Comparison of ENCODE assay signal across 1 cellular context in genomic region chr18:62663731-62664336, GRCh38.
TF ChIP-seq lines count a peak whose summit lies in the region.

No MANE protein-coding gene starts in this region.

TF ChIP-seq in K562, 482 proteins besides CTCF, POLR2A, EP300 and RAD21 (continued from another document and continues in another):
- TF ChIP-seq ZBTB5 (IDR thresholded peaks at IDR 0.05) (no peak), CREB1 (IDR thresholded peaks at IDR 0.05) (no peak), CREB1 (CRISPR knock-in tag; IDR thresholded peaks at IDR 0.05) (no peak), FOXK2 (conservative IDR thresholded peaks at IDR 0.05 in 1 of 2, IDR thresholded peaks at IDR 0.05 in 1 of 2; ENCODE audit: low read depth in 2 of 2) (no peak), HNRNPH1 (optimal IDR thresholded peaks at IDR 0.05; ENCODE audit: low read depth, low read length) (no peak), MIER1 (IDR thresholded peaks at IDR 0.05; ENCODE audit: low read depth) (no peak), CBX8 (IDR thresholded peaks at IDR 0.05; ENCODE audit: borderline replicate concordance, extremely low read depth, low read depth, low read length, poor library complexity, severe bottlenecking) (no peak), TEAD4 (IDR thresholded peaks at IDR 0.05; ENCODE audit: low read length) (peak; percentile 85), TEAD4 (CRISPR knock-in tag; IDR thresholded peaks at IDR 0.05; ENCODE audit: borderline replicate concordance) (no peak), HLTF (IDR thresholded peaks at IDR 0.05) (no peak), ZNF407 (IDR thresholded peaks at IDR 0.05; ENCODE audit: low read depth) (no peak), CREBBP (IDR thresholded peaks at IDR 0.05; ENCODE audit: low read depth, low read length) (no peak), HNRNPUL1 (IDR thresholded peaks at IDR 0.05; ENCODE audit: low read length) (no peak), NBN (IDR thresholded peaks at IDR 0.05; ENCODE audit: low read depth) (no peak), ZC3H4 (CRISPR knock-in tag; IDR thresholded peaks at IDR 0.05; ENCODE audit: borderline replicate concordance) (no peak), SMARCC2 (IDR thresholded peaks at IDR 0.05; ENCODE audit: low read depth) (peak; percentile 86; the same call in 1 of the 2 replicates), ZNF778 (CRISPR knock-in tag; IDR thresholded peaks at IDR 0.05) (no peak), MED1 (CRISPR knock-in tag; IDR thresholded peaks at IDR 0.05; ENCODE audit: borderline replicate concordance) (no peak), ZNF311 (CRISPR knock-in tag; IDR thresholded peaks at IDR 0.05) (peak; percentile 68; the same call in 1 of the 2 replicates), NFATC3 (IDR thresholded peaks at IDR 0.05) (no peak), C11orf30 (IDR thresholded peaks at IDR 0.05; ENCODE audit: low read depth) (peak; percentile 60; the same call in 1 of the 2 replicates), CHD4 (IDR thresholded peaks at IDR 0.05; ENCODE audit: insufficient read depth, insufficient replicate concordance, low read depth, low read length, poor library complexity, severe bottlenecking) (no peak), NR3C1 (CRISPR knock-in tag; IDR thresholded peaks at IDR 0.05) (no peak), PPARD (CRISPR knock-in tag; IDR thresholded peaks at IDR 0.05) (no peak), CREB3 (tag; conservative IDR thresholded peaks at IDR 0.05; ENCODE audit: low read depth) (0 out of 2 replicates have a peak, but pooled peaks have one; percentile 52), ZNF282 (CRISPR knock-in tag; IDR thresholded peaks at IDR 0.05) (no peak), ZFP1 (CRISPR knock-in tag; IDR thresholded peaks at IDR 0.05) (no peak), NCOA2 (IDR thresholded peaks at IDR 0.05; ENCODE audit: partially characterized antibody in 2 of 2) (no peak), NCOA1 (IDR thresholded peaks at IDR 0.05; ENCODE audit: low read depth) (peak; percentile 25; the same call in 1 of the 2 replicates), YY1 (IDR thresholded peaks at IDR 0.05; ENCODE audit: borderline replicate concordance in 1 of 3, control insufficient read depth in 1 of 3, extremely low read depth in 1 of 3, insufficient read depth in 3 of 3, insufficient read length in 1 of 3, insufficient replicate concordance in 2 of 3, low read depth in 1 of 3, low read length in 2 of 3) (peak in 1 of 3 experiments; percentile 63), JUNB (CRISPR knock-in tag; conservative IDR thresholded peaks at IDR 0.05) (peak; percentile 73), TBP (optimal IDR thresholded peaks at IDR 0.05; ENCODE audit: low read depth, low read length) (no peak), GMEB1 (CRISPR knock-in tag; IDR thresholded peaks at IDR 0.05) (no peak), ZNF77 (CRISPR knock-in tag; IDR thresholded peaks at IDR 0.05) (no peak), ZBTB9 (CRISPR knock-in tag; IDR thresholded peaks at IDR 0.05) (no peak), DLX4 (CRISPR knock-in tag; IDR thresholded peaks at IDR 0.05) (no peak), ZNF512 (tag; IDR thresholded peaks at IDR 0.05) (no peak), SPI1 (IDR thresholded peaks at IDR 0.05; ENCODE audit: borderline replicate concordance, low read depth, low read length) (no peak), ZFP91 (CRISPR knock-in tag; IDR thresholded peaks at IDR 0.05) (no peak), NFRKB (IDR thresholded peaks at IDR 0.05; ENCODE audit: low read depth) (no peak), ATF4 (CRISPR knock-in tag; IDR thresholded peaks at IDR 0.05) (no peak), MYC (IDR thresholded peaks at IDR 0.05; ENCODE audit: low read depth, low read length) (no peak), MYC (CRISPR knock-in tag; IDR thresholded peaks at IDR 0.05; ENCODE audit: borderline replicate concordance, low read depth) (no peak), ZNF431 (CRISPR knock-in tag; IDR thresholded peaks at IDR 0.05) (no peak), KAT2B (IDR thresholded peaks at IDR 0.05; ENCODE audit: low read depth, low read length) (no peak)
